In genomic region chr15:52678468-52679231, GRCh38 we compare ENCODE assay signal across 8 cellular contexts. TPM values are rescaled to one million over a fixed set of nuclear protein-coding genes. Genes with fewer than 3 reads are reported as not detected.
DNase-seq lines count a peak whose midpoint lies in the region; ATAC-seq and TF ChIP-seq lines count a peak whose summit lies in the region.

No MANE protein-coding gene starts in this region.

- peak overlapping the region; percentile 67 for H2AFZ ChIP-seq in neural cell (ENCODE audit: low read depth, low read length)

- TF ChIP-seq CTCF in AG10803 (conservative IDR thresholded peaks at IDR 0.05; ENCODE audit: low read length) = peak; percentile 10
- no peak for TF ChIP-seq CTCF in fibroblast of the aortic adventitia (IDR thresholded peaks at IDR 0.05; ENCODE audit: insufficient read depth, low read length)
- no peak for TF ChIP-seq CTCF in neural cell (IDR thresholded peaks at IDR 0.05; ENCODE audit: poor library complexity, severe bottlenecking)

- H3K9me2 ChIP-seq in neural cell (ENCODE audit: insufficient read depth, low read length) = no peaks in the 10 kb centered on the region

- no peaks in the 10 kb centered on the region for H4K20me1 ChIP-seq in neural cell (ENCODE audit: insufficient read depth)

- peak overlapping the region; percentile 91 for H3K27ac ChIP-seq in neural cell (ENCODE audit: low read length)

- H3F3A ChIP-seq in neural cell (ENCODE audit: insufficient read depth, low read length, poor library complexity, severe bottlenecking) = no peaks in the 10 kb centered on the region

- TF ChIP-seq EP300 in neural cell (conservative IDR thresholded peaks at IDR 0.05; ENCODE audit: poor library complexity, severe bottlenecking) = no peak

- H3K4me2 ChIP-seq in neural cell (ENCODE audit: low read length) = peak overlapping the region; percentile 88

- no peaks in the 10 kb centered on the region for H3K27me3 ChIP-seq in neural cell (ENCODE audit: insufficient read depth, low read depth, low read length)

- DNase-seq in AG10803 (ENCODE audit: low read depth) (peak; percentile 54), fibroblast of the aortic adventitia (ENCODE audit: low read depth) (peak; percentile 63), stromal cell of bone marrow (ENCODE audit: low read depth) (peak; percentile 47)
- peak; percentile 52 for DNase-seq in activated T-helper 9 cell treated with anti-CD3 and anti-CD28 coated beads, Interleukin-2, amount 50 U/mL, for 16 hours (ENCODE audit: low read depth)

- peak overlapping the region; percentile 95 for H3K9ac ChIP-seq in neural cell (ENCODE audit: low read length)

- TF ChIP-seq RAD21 in neural cell (conservative IDR thresholded peaks at IDR 0.05) = no peak

- no peaks in the 10 kb centered on the region for H3K36me3 ChIP-seq in neural cell (ENCODE audit: insufficient read depth, low read length)

- H3K9me3 ChIP-seq in neural cell (ENCODE audit: low read length) = no peaks in the 10 kb centered on the region

- H3K79me2 ChIP-seq in neural cell (replicated peaks; ENCODE audit: insufficient read depth, low read length) = peaks cover 17% of the 10 kb centered on the region

- peak overlapping the region; percentile 84 for H3K4me3 ChIP-seq in AG10803 (ENCODE audit: low read length)
- H3K4me3 ChIP-seq in fibroblast of the aortic adventitia (ENCODE audit: low read depth, low read length) = peak overlapping the region; percentile 87
- peak overlapping the region; percentile 90 for H3K4me3 ChIP-seq in neural cell (ENCODE audit: low read length)

- ATAC-seq in GM19023 (IDR thresholded peaks at IDR 0.05; ENCODE audit: unreplicated experiment) = peak; percentile 36
- ATAC-seq in HG03342 (IDR thresholded peaks at IDR 0.05; ENCODE audit: unreplicated experiment) = peak; percentile 11

TF ChIP-seq in PFSK-1, 5 proteins besides CTCF, POLR2A, EP300 and RAD21:
- TF ChIP-seq SIN3A (IDR thresholded peaks at IDR 0.05; ENCODE audit: borderline replicate concordance, insufficient read depth, low read length) = peak; percentile 42; the same call in 1 of the 2 replicates
- no peak for TF ChIP-seq POLR2AphosphoS5 (IDR thresholded peaks at IDR 0.05; ENCODE audit: low read depth, low read length)
- TF ChIP-seq TAF1 (IDR thresholded peaks at IDR 0.05; ENCODE audit: borderline replicate concordance, insufficient read depth, low read length) = peak; percentile 47; the same call in 1 of the 2 replicates

TF ChIP-seq in neural cell, 6 proteins besides CTCF, POLR2A, EP300 and RAD21:
- TF ChIP-seq REST (IDR thresholded peaks at IDR 0.05; ENCODE audit: borderline replicate concordance) (no peak), TAF1 (IDR thresholded peaks at IDR 0.05; ENCODE audit: low read depth) (no peak), EZH2 (IDR thresholded peaks at IDR 0.05; ENCODE audit: borderline replicate concordance, insufficient read depth, low read length, poor library complexity, severe bottlenecking) (no peak), MXI1 (conservative IDR thresholded peaks at IDR 0.05; ENCODE audit: poor library complexity, severe bottlenecking) (no peak)

RNA-seq across cellular contexts. Expression of gene ATOSA, which starts 0.5 kb away (rescaled TPM):
- 9.3 TPM for polyA plus RNA-seq in PFSK-1 (2012; ENCODE audit: insufficient read length, low read depth)
- 35.8 and 52.6 TPM in 2 replicates for total RNA-seq in fibroblast of the aortic adventitia (ENCODE audit: low replicate concordance)
- polyA plus RNA-seq in neural cell = 64.0 and 74.2 TPM in 2 replicates
- 89.6 and 112 TPM in 2 replicates for polyA minus RNA-seq in neural cell

Comparison
In these comparisons a context has a peak if more than half of its experiments do, and no peak if none do; other contexts are left out.
1. Peak in every context shown above with its lines: DNase-seq, ATAC-seq, H3K4me3 ChIP-seq and H3K27ac ChIP-seq.